ENCODE assay signal across 15 cellular contexts in genomic region chr11:12508151-12508740, GRCh38.
DNase-seq lines count a peak whose midpoint lies in the region; TF ChIP-seq lines count a peak whose summit lies in the region.
"Had no signal": no experiment of that assay in that cellular context is flagged by ENCODE, and none has a peak within 500 bp of the region (broad histone marks: within the 10 kb centered on the region; RNA-seq: fewer than 3 reads in every experiment).

No MANE protein-coding gene starts in this region.

- H3K36me3 ChIP-seq in HUES48 (ENCODE audit: control insufficient read depth, insufficient read depth, low read length) (no peaks in the 10 kb centered on the region), H7 (replicated peaks; ENCODE audit: control insufficient read depth, insufficient read depth, low read length) (no peaks in the 10 kb centered on the region)

- CTCF ChIA-PET in GM10248 (lab: Yijun Ruan, JAX) = no interaction called here

- H3K9ac ChIP-seq in HUES48 (ENCODE audit: low read depth, low read length) = no peak overlapping the region

- no peaks in the 10 kb centered on the region for H3K9me3 ChIP-seq in HUES48 (ENCODE audit: control insufficient read depth, insufficient read depth, low read length)
- H3K9me3 ChIP-seq: pancreas had no signal

- H3K27ac ChIP-seq in HUES48 (ENCODE audit: low read depth, low read length) = peak overlapping the region; percentile 37
- H3K27ac ChIP-seq in coronary artery = peak overlapping the region in 1 of 2 donors; percentile 43
- H3K27ac ChIP-seq: pancreas had no signal

- no peak for TF ChIP-seq CTCF in coronary artery (IDR thresholded peaks at IDR 0.05)
- no peak for TF ChIP-seq CTCF in GM10248 (IDR thresholded peaks at IDR 0.05; ENCODE audit: control extremely low read depth, extremely low read depth, low read depth, missing control alignments)

- no peaks in the 10 kb centered on the region for H3K27me3 ChIP-seq in HUES48 (ENCODE audit: control insufficient read depth, insufficient read depth, low read length)
- no peaks in the 10 kb centered on the region for H3K27me3 ChIP-seq in H7 (ENCODE audit: control insufficient read depth, insufficient read depth, low read length)
- H3K27me3 ChIP-seq: pancreas had no signal

- H3K4me1 ChIP-seq in HUES48 (ENCODE audit: control insufficient read depth, insufficient read depth, low read length) = peaks cover 13% of the 10 kb centered on the region
- H3K4me1 ChIP-seq: pancreas had no signal

- POLR2A ChIA-PET in GM10248 (lab: Yijun Ruan, JAX) = no interaction called here

- H3K4me3 ChIP-seq in HUES48 (ENCODE audit: low read depth, low read length) (no peak overlapping the region), coronary artery (peak overlapping the region; percentile 12), H7 (ENCODE audit: insufficient read depth, low read depth, low read length) (no peak overlapping the region)
- H3K4me3 ChIP-seq: pancreas had no signal

- DNase-seq in coronary artery (ENCODE audit: low spot score) (no peak), iris pigment epithelial cell (ENCODE audit: low read depth) (peak; percentile 64), stromal cell of bone marrow (ENCODE audit: low read depth) (peak; percentile 79), NCI-H2171 treated with DMSO at 0.1 percent for 48 hours (lab: John Stamatoyannopoulos, UW) (no peak), NCI-H524 (lab: John Stamatoyannopoulos, UW) (no peak), GM10248 (ENCODE audit: extremely low spot score) (no peak), H7 (no peak)
- DNase-seq: activated CD4-positive, alpha-beta T cell treated with anti-CD3 and anti-CD28 coated beads for 48 hours; activated gamma-delta T cell; COR-L47; endodermal cell; islet precursor cell; NCI-H510A treated with DMSO at 0.1 percent for 48 hours; pancreas had no signal

Comparison
In these comparisons a context has a peak if more than half of its experiments do, and no peak if none do; other contexts are left out.
1. DNase-seq: peak in iris pigment epithelial cell (single experiment) and stromal cell of bone marrow (single experiment); none in coronary artery (single experiment), NCI-H2171 treated with DMSO at 0.1 percent for 48 hours (single experiment), NCI-H524 (0 of 2), GM10248 (single experiment) and H7 (single experiment).